Comparison of ENCODE assay signal across 12 cellular contexts in the genomic region with DNA sequence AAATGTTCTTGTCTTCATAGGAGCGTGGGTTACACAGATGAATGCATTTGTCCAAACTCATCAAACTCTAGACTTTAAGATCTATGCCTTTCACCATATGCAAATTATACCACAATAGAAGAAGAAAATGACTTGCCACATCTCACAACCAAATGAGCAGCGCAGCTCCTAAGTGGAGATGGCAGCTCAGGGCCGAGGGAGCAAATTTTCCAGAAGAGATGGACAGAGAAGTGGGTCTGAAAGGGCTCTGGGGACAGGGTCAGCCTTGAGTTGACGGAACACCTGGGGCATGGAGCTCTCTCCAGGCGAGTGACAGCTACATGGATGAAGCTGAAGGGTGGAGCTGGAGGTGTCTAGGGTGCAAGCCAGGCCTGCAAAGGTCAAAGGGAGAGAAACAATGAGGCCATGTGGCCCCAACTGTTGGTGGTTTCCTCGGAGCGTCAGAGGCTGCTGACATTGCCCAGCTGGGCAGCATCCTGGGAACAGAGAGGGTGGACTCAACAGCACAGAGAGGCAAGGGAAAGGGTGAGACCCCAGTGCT.
DNase-seq lines count a peak whose midpoint lies in the region; ATAC-seq, FAIRE-seq and TF ChIP-seq lines count a peak whose summit lies in the region.
"Had no signal": no experiment of that assay in that cellular context is flagged by ENCODE, and none has a peak within 500 bp of the region (broad histone marks: within the 10 kb centered on the region; RNA-seq: fewer than 3 reads in every experiment).

No MANE protein-coding gene starts in this region.

- in situ Hi-C loops in GM12878 (cut with MboI) = no loop called here

- TF ChIP-seq POLR2A in GM12878 (IDR thresholded peaks at IDR 0.05; ENCODE audit: low read depth, low read length) (no peak), erythroblast (IDR thresholded peaks at IDR 0.05; ENCODE audit: low read length) (no peak)

- H3K27ac ChIP-seq in GM12878 (ENCODE audit: control insufficient read depth, insufficient read depth) (no peak overlapping the region), left lung (no peak overlapping the region)

- peak overlapping the region; percentile 75 for H3K4me2 ChIP-seq in GM12878 (ENCODE audit: control insufficient read depth, insufficient read depth)

- H3K4me1 ChIP-seq in GM12878 (ENCODE audit: control insufficient read depth, insufficient read depth, low read length) = peaks cover 10% of the 10 kb centered on the region
- no peaks in the 10 kb centered on the region for H3K4me1 ChIP-seq in left lung

- DNase-seq in GM12878 (ENCODE audit: low read depth, low spot score) = peak; percentile 47
- DNase-seq in erythroblast (lab: John Stamatoyannopoulos, UW) = no peak
- no peak for DNase-seq in DMS153 (lab: John Stamatoyannopoulos, UW)
- DNase-seq in NCI-H526 (lab: John Stamatoyannopoulos, UW) = no peak
- no peak for DNase-seq in left lung
- DNase-seq: activated CD4-positive, alpha-beta memory T cell treated with anti-CD3 and anti-CD28 coated beads for 36 hours; NCI-H1092 treated with DMSO at 0.1 percent for 48 hours; substantia nigra had no signal

- H3K9ac ChIP-seq in GM12878 (ENCODE audit: control insufficient read depth, insufficient read depth, low read length) = no peak overlapping the region

- H3K9me3 ChIP-seq in GM12878 (replicated peaks; ENCODE audit: control insufficient read depth, insufficient read depth, low read length) (no peaks in the 10 kb centered on the region), left lung (no peaks in the 10 kb centered on the region)

- SMC1A ChIA-PET in GM12878 (lab: Charles Lee; ENCODE audit: uncharacterized antibody, unreplicated experiment) = interaction anchor here (1.1 to 1.6 kb wide), 4 partner anchors 14 to 307 kb away, joined by 3 to 6 read pairs (median 6); no protein-coding TSS in a partner anchor

- peak; percentile 90 for FAIRE-seq in GM12878 (lab: Jason Lieb, UNC)

- RAD21 ChIA-PET in GM12878 (lab: Charles Lee; ENCODE audit: unreplicated experiment) = no interaction called here

- no peak for TF ChIP-seq RAD21 in GM12878 (IDR thresholded peaks at IDR 0.05; ENCODE audit: insufficient read depth, low read depth, low read length)

- H3K27me3 ChIP-seq in GM12878 (replicated peaks in 1 of 2; ENCODE audit: control insufficient read depth in 2 of 2, insufficient read depth in 2 of 2, low read length in 1 of 2) = no peaks in the 10 kb centered on the region
- H3K27me3 ChIP-seq in left lung = no peaks in the 10 kb centered on the region

- WGBS in GM12878 (ENCODE audit: insufficient coverage, insufficient replicate concordance, low lambda C conversion rate, missing lambda C conversion rate) = 1% methylated on average over 7 of the region's 7 CpGs

- no peaks in the 10 kb centered on the region for H3K36me3 ChIP-seq in GM12878 (ENCODE audit: control insufficient read depth in 2 of 2, insufficient read depth in 2 of 2, low read length in 1 of 2)
- no peaks in the 10 kb centered on the region for H3K36me3 ChIP-seq in left lung

- BruUV-seq in GM12878 (replicated peaks; lab: Mats Ljungman, UMichigan) = no TSS peak

- peak; percentile 88 for ATAC-seq in GM18520 (IDR thresholded peaks at IDR 0.05; ENCODE audit: unreplicated experiment)
- peak; percentile 87 for ATAC-seq in GM21515 (IDR thresholded peaks at IDR 0.05; ENCODE audit: unreplicated experiment)
- ATAC-seq in HG03064 (IDR thresholded peaks at IDR 0.05; ENCODE audit: low read depth, unreplicated experiment) = peak; percentile 97
- peak; percentile 96 for ATAC-seq in GM12878
- no peak for ATAC-seq in left lung

- CTCF ChIA-PET in GM12878 (lab: Yijun Ruan, JAX) = no interaction called here

- no peak overlapping the region for H3K4me3 ChIP-seq in GM12878
- no peak overlapping the region for H3K4me3 ChIP-seq in left lung
- H3K4me3 ChIP-seq: lung had no signal

- no peaks in the 10 kb centered on the region for H3K79me2 ChIP-seq in GM12878 (ENCODE audit: control insufficient read depth, insufficient read depth, low read length)

- no peak for TF ChIP-seq EP300 in GM12878 (IDR thresholded peaks at IDR 0.05; ENCODE audit: borderline replicate concordance in 1 of 2, control insufficient read depth in 1 of 2, low read depth in 2 of 2, low read length in 2 of 2)

- TF ChIP-seq CTCF in GM12878 (IDR thresholded peaks at IDR 0.05 in 2 of 3, conservative IDR thresholded peaks at IDR 0.05 in 1 of 3; ENCODE audit: control insufficient read depth in 2 of 3, extremely low read depth in 1 of 3, insufficient read depth in 1 of 3, low read depth in 3 of 3, low read length in 3 of 3) (no peak), left lung (IDR thresholded peaks at IDR 0.05) (no peak)

- no peaks in the 10 kb centered on the region for H4K20me1 ChIP-seq in GM12878 (ENCODE audit: control insufficient read depth, insufficient read depth)

- POLR2A ChIA-PET in GM12878 (lab: Charles Lee) = no interaction called here

- H2AFZ ChIP-seq in GM12878 (ENCODE audit: control insufficient read depth, low read depth, low read length) = no peak overlapping the region

- intact Hi-C loops in GM12878 (cut with micrococcal nuclease; ENCODE audit: unreplicated experiment) = no loop called here
- intact Hi-C loops in left lung (cut with DNase I) = no loop called here

TF ChIP-seq in GM12878, 131 proteins besides CTCF, POLR2A, EP300 and RAD21:
- TF ChIP-seq NR2F1 (conservative IDR thresholded peaks at IDR 0.05) (0 out of 2 replicates have a peak, but pooled peaks have one; percentile 49), PAX5 (IDR thresholded peaks at IDR 0.05; ENCODE audit: borderline replicate concordance, low read depth, low read length) (0 out of 2 replicates have a peak, but pooled peaks have one; percentile 12), CEBPB (IDR thresholded peaks at IDR 0.05; ENCODE audit: borderline replicate concordance in 1 of 2, low read depth in 2 of 2, low read length in 2 of 2) (no peak), DPF2 (IDR thresholded peaks at IDR 0.05) (no peak), IKZF2 (IDR thresholded peaks at IDR 0.05) (peak; percentile 25 to 42; a peak in 2 of 4 replicates), TCF12 (IDR thresholded peaks at IDR 0.05; ENCODE audit: low read depth, low read length) (peak; percentile 80; the same call in 1 of the 2 replicates), EED (IDR thresholded peaks at IDR 0.05; ENCODE audit: low read depth) (peak; percentile 27; the same call in 1 of the 2 replicates), POU2F2 (IDR thresholded peaks at IDR 0.05; ENCODE audit: borderline replicate concordance, low read depth, low read length) (peak; percentile 98), TCF3 (IDR thresholded peaks at IDR 0.05; ENCODE audit: borderline replicate concordance, insufficient read depth, low read depth, low read length) (peak; percentile 77; the same call in 1 of the 2 replicates), JUNB (IDR thresholded peaks at IDR 0.05) (peak; percentile 59; the same call in 1 of the 2 replicates), RCOR1 (conservative IDR thresholded peaks at IDR 0.05; ENCODE audit: low read depth, low read length) (no peak), IRF4 (IDR thresholded peaks at IDR 0.05; ENCODE audit: low read depth, low read length) (0 out of 2 replicates have a peak, but pooled peaks have one; percentile 18), RUNX3 (IDR thresholded peaks at IDR 0.05; ENCODE audit: low read length) (peak; percentile 90)
